In the genomic region with DNA sequence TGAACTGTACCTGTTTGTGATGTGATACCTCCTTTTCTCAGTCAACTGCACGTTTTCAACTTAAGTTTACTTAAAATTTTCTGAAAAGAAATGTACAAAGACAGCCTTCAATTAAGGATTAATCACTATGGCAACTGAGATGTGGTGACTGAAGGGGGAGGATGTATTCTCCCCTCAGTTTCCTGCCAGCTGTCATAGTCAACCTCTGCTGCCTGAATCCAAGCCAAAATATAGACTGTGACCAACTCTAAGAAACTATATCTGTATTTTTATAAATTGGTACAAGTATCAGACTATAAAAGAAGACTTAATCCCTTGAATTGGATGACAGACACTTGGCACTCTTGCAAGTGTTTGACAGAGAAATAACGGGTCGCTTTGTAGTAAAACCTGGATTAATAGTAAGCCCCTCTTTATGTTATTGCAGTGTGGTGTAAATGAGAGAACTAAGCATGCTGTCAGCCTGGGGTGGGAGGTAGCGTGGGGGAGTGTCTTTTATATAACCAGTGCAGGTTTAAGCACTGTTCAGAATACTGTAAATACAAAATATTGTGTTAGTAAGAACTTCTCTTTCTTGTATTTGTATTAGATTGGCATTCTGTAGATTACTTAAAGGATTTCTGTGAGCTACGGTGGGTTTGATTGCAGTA, we compare ENCODE assay signal across 11 cellular contexts.
DNase-seq lines count a peak whose midpoint lies in the region; ATAC-seq, FAIRE-seq and TF ChIP-seq lines count a peak whose summit lies in the region.
"Had no signal": no experiment of that assay in that cellular context is flagged by ENCODE, and none has a peak within 500 bp of the region (broad histone marks: within the 10 kb centered on the region; RNA-seq: fewer than 3 reads in every experiment).

No MANE protein-coding gene starts in this region.

- peak overlapping the region; percentile 20 for H3K4me3 ChIP-seq in skeletal muscle satellite cell (ENCODE audit: low read length)
- no peak overlapping the region for H3K4me3 ChIP-seq in kidney (ENCODE audit: low read length in 2 of 2)

- H3K9me3 Mint-ChIP-seq in activated CD4-positive, alpha-beta T cell treated with anti-CD3 and anti-CD28 coated beads for 36 hours (ENCODE audit: low read depth) = no peaks in the 10 kb centered on the region
- H3K9me3 Mint-ChIP-seq in activated naive CD8-positive, alpha-beta T cell (ENCODE audit: low read depth) = no peaks in the 10 kb centered on the region

- no peak overlapping the region for H3K4me3 Mint-ChIP-seq in activated CD4-positive, alpha-beta T cell treated with anti-CD3 and anti-CD28 coated beads for 36 hours
- H3K4me3 Mint-ChIP-seq in activated naive CD8-positive, alpha-beta T cell = peak overlapping the region; percentile 46
- H3K4me3 Mint-ChIP-seq: dendritic cell treated with granulocyte-macrophage colony-stimulating factor and Interleukin-4, amounts not matched to agents 40 ng/mL and 50 ng/mL, for 4 days had no signal

- H3K36me3 ChIP-seq in skeletal muscle satellite cell (ENCODE audit: insufficient read depth, low read length) (no peaks in the 10 kb centered on the region), kidney (ENCODE audit: control insufficient read depth in 1 of 2, insufficient read depth in 2 of 2, low read length in 2 of 2) (peaks cover 0 to 8% of the 10 kb centered on the region in 2 donors)
- H3K36me3 ChIP-seq: neutrophil had no signal

- H3K4me1 Mint-ChIP-seq in activated CD4-positive, alpha-beta T cell treated with anti-CD3 and anti-CD28 coated beads for 36 hours = peaks cover 18% of the 10 kb centered on the region
- H3K4me1 Mint-ChIP-seq in activated naive CD8-positive, alpha-beta T cell (ENCODE audit: low read depth) = peaks cover 27% of the 10 kb centered on the region

- TF ChIP-seq CTCF in kidney (IDR thresholded peaks at IDR 0.05; ENCODE audit: borderline replicate concordance, extremely low read depth, insufficient read depth) (no peak), GM13976 (IDR thresholded peaks at IDR 0.05; ENCODE audit: borderline replicate concordance, control extremely low read depth, extremely low read depth, insufficient read depth, missing control alignments) (no peak)

- H3K27ac Mint-ChIP-seq in activated CD4-positive, alpha-beta T cell treated with anti-CD3 and anti-CD28 coated beads for 36 hours = no peak overlapping the region
- peak overlapping the region; percentile 47 for H3K27ac Mint-ChIP-seq in activated naive CD8-positive, alpha-beta T cell
- H3K27ac Mint-ChIP-seq: dendritic cell treated with granulocyte-macrophage colony-stimulating factor and Interleukin-4, amounts not matched to agents 40 ng/mL and 50 ng/mL, for 4 days had no signal

- intact Hi-C loops in activated CD4-positive, alpha-beta T cell treated with anti-CD3 and anti-CD28 coated beads for 36 hours (cut with DNase I, micrococcal nuclease) = no loop called here
- intact Hi-C loops in kidney (cut with DNase I) = no loop called here

- H3K4me1 ChIP-seq in skeletal muscle satellite cell (ENCODE audit: control insufficient read depth, insufficient read depth, low read length) (peaks cover 26% of the 10 kb centered on the region), kidney (ENCODE audit: control insufficient read depth in 1 of 2, insufficient read depth in 1 of 2, low read depth in 1 of 2, low read length in 2 of 2) (no peaks in the 10 kb centered on the region)

- H3K36me3 Mint-ChIP-seq in activated CD4-positive, alpha-beta T cell treated with anti-CD3 and anti-CD28 coated beads for 36 hours (ENCODE audit: low read depth) = peaks cover 31% of the 10 kb centered on the region
- peaks cover 31% of the 10 kb centered on the region for H3K36me3 Mint-ChIP-seq in activated naive CD8-positive, alpha-beta T cell

- no peak for FAIRE-seq in kidney (lab: Jason Lieb, UNC)
- FAIRE-seq: urothelium cell line had no signal

- H3K27ac ChIP-seq in kidney (ENCODE audit: low read depth in 2 of 2, low read length in 2 of 2) = no peak overlapping the region
- H3K27ac ChIP-seq: neutrophil had no signal

- H3K27me3 ChIP-seq in skeletal muscle satellite cell (ENCODE audit: control insufficient read depth, insufficient read depth, low read length) = no peaks in the 10 kb centered on the region
- H3K27me3 ChIP-seq: neutrophil had no signal

- ATAC-seq in activated CD4-positive, alpha-beta T cell treated with anti-CD3 and anti-CD28 coated beads for 36 hours = peak; percentile 66

- H3K4me2 ChIP-seq in skeletal muscle satellite cell (ENCODE audit: low read length) = peak overlapping the region; percentile 45

- H3K9me3 ChIP-seq in skeletal muscle satellite cell (replicated peaks; ENCODE audit: low read length) = no peaks in the 10 kb centered on the region
- no peaks in the 10 kb centered on the region for H3K9me3 ChIP-seq in kidney (ENCODE audit: control insufficient read depth in 1 of 2, low read length in 2 of 2)
- H3K9me3 ChIP-seq: neutrophil had no signal

- POLR2A ChIA-PET in activated CD4-positive, alpha-beta T cell treated with anti-CD3 and anti-CD28 coated beads for 36 hours (lab: Charles Lee) = no interaction called here

- DNase-seq in activated CD4-positive, alpha-beta T cell treated with anti-CD3 and anti-CD28 coated beads for 36 hours = no peak
- no peak for DNase-seq in activated CD4-positive, alpha-beta T cell treated with anti-CD3 and anti-CD28 coated beads for 1 hour
- DNase-seq in NCI-H2171 (lab: John Stamatoyannopoulos, UW) (peak; percentile 30), kidney (no peak), GM13976 (ENCODE audit: low spot score) (no peak), GOT3 (lab: John Stamatoyannopoulos, UW) (no peak)

- CTCF ChIA-PET in activated CD4-positive, alpha-beta T cell treated with anti-CD3 and anti-CD28 coated beads for 36 hours (lab: Charles Lee) = interaction anchor here (0.8 to 1.2 kb wide), 2 partner anchors 12 to 27 kb away, joined by 3 to 4 read pairs; no protein-coding TSS in a partner anchor

- H3K9ac ChIP-seq in skeletal muscle satellite cell (ENCODE audit: low read depth, low read length) (peak overlapping the region; percentile 52), kidney (ENCODE audit: low read length in 2 of 2) (no peak overlapping the region)

- H3K27me3 Mint-ChIP-seq in activated CD4-positive, alpha-beta T cell treated with anti-CD3 and anti-CD28 coated beads for 36 hours = no peaks in the 10 kb centered on the region
- H3K27me3 Mint-ChIP-seq in activated naive CD8-positive, alpha-beta T cell = no peaks in the 10 kb centered on the region
- H3K27me3 Mint-ChIP-seq: dendritic cell treated with granulocyte-macrophage colony-stimulating factor and Interleukin-4, amounts not matched to agents 40 ng/mL and 50 ng/mL, for 4 days had no signal

- in situ Hi-C loops in GM13976 (cut with MboI; ENCODE audit: low sequenced_read_pairs, unreplicated experiment) = no loop called here
